ENCODE assay signal across 14 cellular contexts in the genomic region with DNA sequence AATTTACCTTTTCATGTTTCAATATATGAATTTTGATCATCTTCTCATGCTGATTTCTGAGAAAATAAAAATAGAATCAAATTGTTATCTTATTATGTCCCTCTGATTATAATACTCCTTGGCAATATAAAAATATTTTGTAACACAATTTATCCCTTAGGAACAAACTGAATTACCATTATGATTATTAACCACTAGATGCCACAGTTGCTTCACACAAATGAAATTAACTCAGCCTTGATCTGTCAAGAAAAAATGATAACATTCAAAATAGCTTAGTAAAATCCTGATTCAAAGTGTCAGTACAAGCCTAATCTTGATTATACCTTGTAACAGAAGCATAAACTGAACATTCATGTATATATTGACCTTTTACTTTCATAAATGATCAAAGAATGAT. TPM values are rescaled to one million over a fixed set of nuclear protein-coding genes. Genes with fewer than 3 reads are reported as not detected.
DNase-seq lines count a peak whose midpoint lies in the region; ATAC-seq, FAIRE-seq and TF ChIP-seq lines count a peak whose summit lies in the region.
"Had no signal": no experiment of that assay in that cellular context is flagged by ENCODE, and none has a peak within 500 bp of the region (broad histone marks: within the 10 kb centered on the region; RNA-seq: fewer than 3 reads in every experiment).

No MANE protein-coding gene starts in this region.

- ATAC-seq in IMR-90 (ENCODE audit: low read depth) (no peak), GM21367 (IDR thresholded peaks at IDR 0.05; ENCODE audit: unreplicated experiment) (no peak), HG03354 (IDR thresholded peaks at IDR 0.05; ENCODE audit: poor library complexity, severe bottlenecking, unreplicated experiment) (no peak)
- ATAC-seq: CD8-positive, alpha-beta T cell had no signal

- peak; percentile 55 for FAIRE-seq in islet of Langerhans (lab: Jason Lieb, UNC)
- FAIRE-seq: colon had no signal

- no peak overlapping the region for H4K91ac ChIP-seq in IMR-90 (ENCODE audit: insufficient read depth, low read depth, low read length)

- no peak overlapping the region for H2AK9ac ChIP-seq in IMR-90 (replicated peaks; ENCODE audit: low read depth, low read length, poor library complexity)

- no peaks in the 10 kb centered on the region for H3K36me3 Mint-ChIP-seq in CD4-positive, alpha-beta memory T cell
- H3K36me3 Mint-ChIP-seq: CD8-positive, alpha-beta T cell had no signal

- no peaks in the 10 kb centered on the region for H3K4me1 ChIP-seq in IMR-90 (ENCODE audit: control insufficient read depth, insufficient read depth, low read length)
- H3K4me1 ChIP-seq in CD4-positive, alpha-beta memory T cell (ENCODE audit: insufficient read depth, low read length) = peaks cover 4% of the 10 kb centered on the region
- H3K4me1 ChIP-seq: SJCRH30 had no signal

- TF ChIP-seq RAD21 in IMR-90 (IDR thresholded peaks at IDR 0.05; ENCODE audit: low read length) = peak; percentile 47

- H3K27ac ChIP-seq in 22Rv1 (no peak overlapping the region), IMR-90 (ENCODE audit: insufficient read depth, low read length) (no peak overlapping the region)
- H3K27ac ChIP-seq in CD4-positive, alpha-beta memory T cell (ENCODE audit: low read depth, low read length) = no peak overlapping the region
- H3K27ac ChIP-seq: SJCRH30 had no signal

- H3K4ac ChIP-seq in IMR-90 (ENCODE audit: low read depth, low read length) = no peak overlapping the region

- TF ChIP-seq POLR2A in IMR-90 (IDR thresholded peaks at IDR 0.05; ENCODE audit: low read depth, low read length) = no peak

- no peak overlapping the region for H3K4me3 Mint-ChIP-seq in CD4-positive, alpha-beta memory T cell
- H3K4me3 Mint-ChIP-seq: CD8-positive, alpha-beta T cell had no signal

- no peak overlapping the region for H4K8ac ChIP-seq in IMR-90 (ENCODE audit: low read depth in 2 of 2, low read length in 2 of 2)

- dilution Hi-C loops in IMR-90 (cut with HindIII; ENCODE audit: low sequenced_read_pairs, unreplicated experiment) = no loop called here

- peaks cover 0 to 2% (median 0%) of the 10 kb centered on the region in 8 donors for H3K9me3 Mint-ChIP-seq in CD4-positive, alpha-beta memory T cell
- H3K9me3 Mint-ChIP-seq: CD8-positive, alpha-beta T cell had no signal

- H3K4me3 ChIP-seq in IMR-90 (ENCODE audit: insufficient read depth, low read depth, low read length) = no peak overlapping the region
- no peak overlapping the region for H3K4me3 ChIP-seq in astrocyte of the cerebellum (ENCODE audit: low read depth, low read length)
- no peak overlapping the region for H3K4me3 ChIP-seq in CD4-positive, alpha-beta memory T cell (ENCODE audit: low read length in 2 of 2)
- H3K4me3 ChIP-seq: MG63, SJCRH30 had no signal

- H3K14ac ChIP-seq in IMR-90 (replicated peaks; ENCODE audit: low read depth, low read length) = no peak overlapping the region

- no peak overlapping the region for H2BK120ac ChIP-seq in IMR-90 (ENCODE audit: low read depth, low read length)

- H2BK5ac ChIP-seq in IMR-90 (ENCODE audit: low read depth, low read length, poor library complexity, severe bottlenecking) = no peak overlapping the region

- no peak overlapping the region for H2BK15ac ChIP-seq in IMR-90 (ENCODE audit: low read depth, low read length)

- in situ Hi-C loops in IMR-90 (cut with MboI; ENCODE audit: low sequenced_read_pairs) (no loop called here), astrocyte of the cerebellum (cut with HindIII; ENCODE audit: low sequenced_read_pairs) (no loop called here)

- no peaks in the 10 kb centered on the region for H4K20me1 ChIP-seq in IMR-90 (ENCODE audit: insufficient read depth, low read length)

- no peak overlapping the region for H3K18ac ChIP-seq in IMR-90 (ENCODE audit: low read depth, low read length)

- H2AK5ac ChIP-seq in IMR-90 (ENCODE audit: low read depth, low read length) = no peak overlapping the region

- POLR2A ChIA-PET in IMR-90 (lab: Charles Lee; ENCODE audit: unreplicated experiment) = no interaction called here
- POLR2A ChIA-PET in CD4-positive, alpha-beta memory T cell (lab: Charles Lee; ENCODE audit: partially characterized antibody) = no interaction called here

- H3K23ac ChIP-seq in IMR-90 (ENCODE audit: low read depth, low read length) = no peak overlapping the region

- DNase-seq in IMR-90 (peak; percentile 6), astrocyte of the cerebellum (ENCODE audit: low read depth) (peak; percentile 26), SIG-M5 (lab: John Stamatoyannopoulos, UW) (no peak)
- no peak for DNase-seq in CD4-positive, alpha-beta memory T cell
- DNase-seq: activated CD8-positive, alpha-beta memory T cell treated with anti-CD3 and anti-CD28 coated beads, Interleukin-2, amount 50 U/mL, for 48 hours; CD8-positive, alpha-beta T cell; MG63; midbrain had no signal

- H4K5ac ChIP-seq in IMR-90 (ENCODE audit: low read depth, low read length) = no peak overlapping the region

- no peaks in the 10 kb centered on the region for H3K36me3 ChIP-seq in IMR-90 (ENCODE audit: control insufficient read depth, insufficient read depth, low read length)
- no peaks in the 10 kb centered on the region for H3K36me3 ChIP-seq in CD4-positive, alpha-beta memory T cell (ENCODE audit: insufficient read depth, low read length)
- H3K36me3 ChIP-seq: MG63, SJCRH30 had no signal

- peaks cover 3 to 7% (median 6%) of the 10 kb centered on the region in 4 donors for H3K4me1 Mint-ChIP-seq in CD4-positive, alpha-beta memory T cell

- CTCF ChIA-PET in IMR-90 (lab: Yijun Ruan, JAX) = interaction anchor here (0.6 kb wide), 2 partner anchors 242 to 1110 kb away, joined by 3 read pairs; no protein-coding TSS in a partner anchor
- CTCF ChIA-PET in CD4-positive, alpha-beta memory T cell (lab: Charles Lee; ENCODE audit: partially characterized antibody) = no interaction called here

- peaks cover 5% of the 10 kb centered on the region; the same call in 1 of the 2 replicates for H3K27me3 ChIP-seq in IMR-90 (ENCODE audit: control insufficient read depth, insufficient read depth, low read length)
- peaks cover 9% of the 10 kb centered on the region for H3K27me3 ChIP-seq in CD4-positive, alpha-beta memory T cell (ENCODE audit: insufficient read depth, low read length)

- H3K79me1 ChIP-seq in IMR-90 (ENCODE audit: low read depth in 1 of 2, low read length in 2 of 2) = no peaks in the 10 kb centered on the region

- no peaks in the 10 kb centered on the region for H3K9me3 ChIP-seq in IMR-90 (ENCODE audit: control insufficient read depth, insufficient read depth, low read length)
- H3K9me3 ChIP-seq in CD4-positive, alpha-beta memory T cell (ENCODE audit: control insufficient read depth in 1 of 2, low read length in 2 of 2) = no peaks in the 10 kb centered on the region
- H3K9me3 ChIP-seq: MG63, SJCRH30 had no signal

- H3K4me2 ChIP-seq in IMR-90 (ENCODE audit: low read depth, low read length) = no peak overlapping the region

- TF ChIP-seq CTCF in 22Rv1 (IDR thresholded peaks at IDR 0.05) (peak; percentile 53), IMR-90 (conservative IDR thresholded peaks at IDR 0.05; ENCODE audit: low read depth, low read length) (peak; percentile 39), astrocyte of the cerebellum (IDR thresholded peaks at IDR 0.05; ENCODE audit: low read depth, low read length, missing control alignments) (no peak)

- H3K9me1 ChIP-seq in IMR-90 (ENCODE audit: insufficient read depth, low read length) = no peaks in the 10 kb centered on the region

- intact Hi-C loops in IMR-90 (cut with micrococcal nuclease) = loop anchor here (1.0 kb wide), 1 partner anchor 242 kb away; no protein-coding TSS in a partner anchor
- intact Hi-C loops in CD4-positive, alpha-beta memory T cell (cut with micrococcal nuclease) = no loop called here

- H3K56ac ChIP-seq in IMR-90 (ENCODE audit: extremely low read depth, insufficient read depth, low read length) = no peak overlapping the region

- no peak overlapping the region for H2BK20ac ChIP-seq in IMR-90 (ENCODE audit: low read depth, low read length)

- peaks cover 9 to 16% of the 10 kb centered on the region in 2 donors for H3K27me3 Mint-ChIP-seq in CD4-positive, alpha-beta memory T cell

- H3K27ac Mint-ChIP-seq in CD4-positive, alpha-beta memory T cell = no peak overlapping the region
- H3K27ac Mint-ChIP-seq: CD8-positive, alpha-beta T cell had no signal

- H2AFZ ChIP-seq in IMR-90 (replicated peaks; ENCODE audit: low read length, poor library complexity) = no peak overlapping the region

- no peak overlapping the region for H3K9ac ChIP-seq in IMR-90 (ENCODE audit: low read depth, low read length)

- BruUV-seq in IMR-90 (replicated peaks; lab: Mats Ljungman, UMichigan) = no TSS peak

TF ChIP-seq in IMR-90, 13 proteins besides CTCF, POLR2A, EP300 and RAD21:
- TF ChIP-seq MXI1 (IDR thresholded peaks at IDR 0.05; ENCODE audit: borderline replicate concordance, low read depth, low read length) (no peak), CHD1 (IDR thresholded peaks at IDR 0.05; ENCODE audit: low read depth, low read length) (no peak), FOS (IDR thresholded peaks at IDR 0.05; ENCODE audit: low read depth, low read length) (no peak), NFE2L2 (IDR thresholded peaks at IDR 0.05; ENCODE audit: low read depth, low read length) (no peak), ELK1 (IDR thresholded peaks at IDR 0.05; ENCODE audit: borderline replicate concordance, low read depth, low read length) (no peak), MAZ (IDR thresholded peaks at IDR 0.05; ENCODE audit: borderline replicate concordance, low read depth, low read length) (no peak), RFX5 (IDR thresholded peaks at IDR 0.05; ENCODE audit: low read depth, low read length) (no peak), BHLHE40 (IDR thresholded peaks at IDR 0.05; ENCODE audit: low read depth, low read length) (no peak), MAFK (IDR thresholded peaks at IDR 0.05; ENCODE audit: low read depth, low read length) (no peak), SMC3 (IDR thresholded peaks at IDR 0.05; ENCODE audit: low read depth, low read length) (no peak)
TF ChIP-seq in IMR-90: peak in this region for 0.

RNA-seq across cellular contexts. Expression of gene CHSY3, which starts 4.8 kb away (rescaled TPM):
- total RNA-seq in IMR-90 (2012; rRNA removed) = 1.3 and 1.4 TPM in 2 replicates
- 0.46 and 0.62 TPM in 2 replicates for polyA plus RNA-seq in IMR-90 (2012; rRNA removed)
- polyA plus RNA-seq in IMR-90 (2012; cell fraction: cytosol; rRNA removed) = 0.27 and 0.31 TPM in 2 replicates
- 0.21 and 0.29 TPM in 2 replicates for polyA plus RNA-seq in IMR-90 (2012; cell fraction: nucleus; rRNA removed; ENCODE audit: low replicate concordance)
- not detected for total RNA-seq in CD4-positive, alpha-beta memory T cell
- not detected for polyA plus RNA-seq in CD4-positive, alpha-beta memory T cell
- total RNA-seq: CD8-positive, alpha-beta T cell had no signal

Comparison
In these comparisons a context has a peak if more than half of its experiments do, and no peak if none do; other contexts are left out.
1. DNase-seq: peak in IMR-90 (single experiment) and astrocyte of the cerebellum (single experiment); none in SIG-M5 (single experiment) and CD4-positive, alpha-beta memory T cell (0 of 5).